ENCODE assay signal across 11 cellular contexts in the genomic region with DNA sequence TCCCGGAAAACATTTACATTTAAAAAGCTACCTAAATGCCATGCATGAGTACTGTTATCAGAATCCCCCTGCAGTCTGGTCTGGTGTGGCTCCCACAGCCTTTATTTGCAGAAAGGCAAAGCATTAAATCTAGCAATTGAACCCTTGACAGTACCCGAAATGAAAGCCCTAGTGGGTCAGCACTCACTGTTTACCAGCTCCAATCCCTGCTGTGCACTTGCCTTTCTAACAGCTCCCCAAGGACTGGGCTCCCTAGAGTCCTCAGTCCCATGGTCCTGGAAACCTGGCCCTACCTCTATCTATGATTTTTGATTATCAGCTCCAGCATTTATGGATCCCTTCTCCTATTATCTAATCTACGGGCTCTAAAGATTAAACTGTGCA. TPM values are rescaled to one million over a fixed set of nuclear protein-coding genes. Genes with fewer than 3 reads are reported as not detected.
DNase-seq lines count a peak whose midpoint lies in the region; ATAC-seq, FAIRE-seq and TF ChIP-seq lines count a peak whose summit lies in the region.
"Had no signal": no experiment of that assay in that cellular context is flagged by ENCODE, and none has a peak within 500 bp of the region (broad histone marks: within the 10 kb centered on the region; RNA-seq: fewer than 3 reads in every experiment).

No MANE protein-coding gene starts in this region.

- H2AFZ ChIP-seq in OCI-LY1 (ENCODE audit: low read length) (no peak overlapping the region), smooth muscle cell (ENCODE audit: low read depth) (no peak overlapping the region)

- no peak for ATAC-seq in foreskin keratinocyte
- ATAC-seq in GM18511 (IDR thresholded peaks at IDR 0.05; ENCODE audit: unreplicated experiment) = no peak
- no peak for ATAC-seq in GM18517 (IDR thresholded peaks at IDR 0.05; ENCODE audit: unreplicated experiment)

- H3K9ac ChIP-seq in OCI-LY1 (ENCODE audit: low read length) = peak overlapping the region; percentile 57
- H3K9ac ChIP-seq in smooth muscle cell (ENCODE audit: low read depth) = peak overlapping the region; percentile 21

- 61% methylated on average over 3 of the region's 3 CpGs for WGBS in smooth muscle cell (ENCODE audit: low lambda C conversion rate)

- peaks cover 89% of the 10 kb centered on the region for H3K4me1 ChIP-seq in OCI-LY1 (ENCODE audit: insufficient read depth, low read length, severe bottlenecking)
- peaks cover 26% of the 10 kb centered on the region for H3K4me1 ChIP-seq in foreskin keratinocyte
- peaks cover 19% of the 10 kb centered on the region for H3K4me1 ChIP-seq in smooth muscle cell (ENCODE audit: low read depth)

- H3K27ac ChIP-seq in OCI-LY1 (ENCODE audit: low read depth, low read length, poor library complexity, severe bottlenecking) (peak overlapping the region; percentile 96), foreskin keratinocyte (peak overlapping the region; percentile 93), smooth muscle cell (ENCODE audit: low read depth) (peak overlapping the region; percentile 91)

- FAIRE-seq in GM12892 (lab: Jason Lieb, UNC) = peak; percentile 78

- peaks cover 19% of the 10 kb centered on the region for H3K4me1 Mint-ChIP-seq in osteocyte (ENCODE audit: unreplicated experiment)

- no peaks in the 10 kb centered on the region for H3K9me3 ChIP-seq in OCI-LY1 (ENCODE audit: low read length)
- H3K9me3 ChIP-seq in smooth muscle cell (replicated peaks; ENCODE audit: low read depth) = no peaks in the 10 kb centered on the region

- TF ChIP-seq CTCF in OCI-LY1 (IDR thresholded peaks at IDR 0.05; ENCODE audit: low read length) = no peak
- no peak for TF ChIP-seq CTCF in foreskin keratinocyte (conservative IDR thresholded peaks at IDR 0.05)
- TF ChIP-seq CTCF in smooth muscle cell (IDR thresholded peaks at IDR 0.05; ENCODE audit: borderline replicate concordance, insufficient read depth, poor library complexity, severe bottlenecking) = no peak
- TF ChIP-seq CTCF in osteocyte (IDR thresholded peaks at IDR 0.05) = no peak

- H3K9me2 ChIP-seq in OCI-LY1 (ENCODE audit: low read depth, low read length) = no peaks in the 10 kb centered on the region

- H3K36me3 Mint-ChIP-seq in osteocyte (ENCODE audit: unreplicated experiment) = no peaks in the 10 kb centered on the region

- H3K36me3 ChIP-seq in OCI-LY1 (ENCODE audit: insufficient read depth, low read length) (peaks cover 2% of the 10 kb centered on the region; the same call in 1 of the 2 replicates), smooth muscle cell (ENCODE audit: low read depth) (no peaks in the 10 kb centered on the region)

- no peak overlapping the region for H3K27ac Mint-ChIP-seq in osteocyte (ENCODE audit: unreplicated experiment)
- H3K27ac Mint-ChIP-seq: T-helper 2 cell treated with Interferon-gamma antibody and Interleukin-4, amounts not matched to agents 5 μg/mL and 100 μg/mL, for 36 hours had no signal

- H3K4me2 ChIP-seq in OCI-LY1 (ENCODE audit: low read length) (peak overlapping the region; percentile 66), smooth muscle cell (peak overlapping the region; percentile 7)

- H3F3A ChIP-seq in OCI-LY1 (ENCODE audit: insufficient read depth, low read length) (peaks cover 18% of the 10 kb centered on the region), smooth muscle cell (ENCODE audit: low read depth) (peaks cover 29% of the 10 kb centered on the region)

- no peak overlapping the region for H3K4me3 Mint-ChIP-seq in osteocyte (ENCODE audit: unreplicated experiment)
- H3K4me3 Mint-ChIP-seq: T-helper 2 cell treated with Interferon-gamma antibody and Interleukin-4, amounts not matched to agents 5 μg/mL and 100 μg/mL, for 36 hours had no signal

- H3K27me3 ChIP-seq in OCI-LY1 (ENCODE audit: insufficient read depth, low read length) (no peaks in the 10 kb centered on the region), foreskin keratinocyte (no peaks in the 10 kb centered on the region), smooth muscle cell (ENCODE audit: low read depth) (no peaks in the 10 kb centered on the region)

- no peaks in the 10 kb centered on the region for H3K9me3 Mint-ChIP-seq in osteocyte (ENCODE audit: unreplicated experiment)
- H3K9me3 Mint-ChIP-seq: T-helper 2 cell treated with Interferon-gamma antibody and Interleukin-4, amounts not matched to agents 5 μg/mL and 100 μg/mL, for 36 hours had no signal

- TF ChIP-seq POLR2A in GM12892 (IDR thresholded peaks at IDR 0.05; ENCODE audit: low read depth, low read length) = no peak; the same call in 1 of the 2 replicates

- DNase-seq in GM12892 (ENCODE audit: insufficient read length) = no peak
- no peak for DNase-seq in foreskin keratinocyte
- no peak for DNase-seq in smooth muscle cell (lab: John Stamatoyannopoulos, UW; ENCODE audit: unreplicated experiment)
- DNase-seq in amniotic stem cell (lab: John Stamatoyannopoulos, UW) = no peak
- no peak for DNase-seq in osteocyte (ENCODE audit: extremely low spot score, unreplicated experiment)
- DNase-seq: COR-L47; stimulated activated CD4-positive, alpha-beta T cell treated with anti-CD3 and anti-CD28 coated beads, Interleukin-4, amount 100 ng/mL, for 4 hours had no signal

- H4K20me1 ChIP-seq in OCI-LY1 (ENCODE audit: insufficient read depth, low read length) (no peaks in the 10 kb centered on the region), smooth muscle cell (ENCODE audit: low read depth) (no peaks in the 10 kb centered on the region)

- H3K4me3 ChIP-seq in OCI-LY1 (ENCODE audit: low read depth, low read length, poor library complexity, severe bottlenecking) (peak overlapping the region; percentile 65), smooth muscle cell (peak overlapping the region; percentile 10)

- H3K79me2 ChIP-seq in OCI-LY1 (ENCODE audit: insufficient read depth, low read length) = peaks cover 29% of the 10 kb centered on the region
- H3K79me2 ChIP-seq in smooth muscle cell (ENCODE audit: low read depth) = no peaks in the 10 kb centered on the region

- no peaks in the 10 kb centered on the region for H3K27me3 Mint-ChIP-seq in osteocyte (ENCODE audit: unreplicated experiment)

RNA-seq across cellular contexts. Expression of gene MACC1, which starts 1.9 kb away (rescaled TPM):
- polyA plus RNA-seq in GM12892 (2012; ENCODE audit: missing spikeins) = 12.8 TPM
- 7.9 and 15.2 TPM in 2 replicates for total RNA-seq in foreskin keratinocyte
- polyA plus RNA-seq in foreskin keratinocyte = 0.91 and 1.8 TPM in 2 replicates
- total RNA-seq in smooth muscle cell = 1.3 and 2.9 TPM in 2 replicates
- polyA plus RNA-seq in smooth muscle cell = 0.33 TPM in 1 of 2 replicates, not detected in the other
- not detected in 2 replicates for total RNA-seq in osteocyte
